Comparison of ENCODE assay signal across 16 cellular contexts in the genomic region with DNA sequence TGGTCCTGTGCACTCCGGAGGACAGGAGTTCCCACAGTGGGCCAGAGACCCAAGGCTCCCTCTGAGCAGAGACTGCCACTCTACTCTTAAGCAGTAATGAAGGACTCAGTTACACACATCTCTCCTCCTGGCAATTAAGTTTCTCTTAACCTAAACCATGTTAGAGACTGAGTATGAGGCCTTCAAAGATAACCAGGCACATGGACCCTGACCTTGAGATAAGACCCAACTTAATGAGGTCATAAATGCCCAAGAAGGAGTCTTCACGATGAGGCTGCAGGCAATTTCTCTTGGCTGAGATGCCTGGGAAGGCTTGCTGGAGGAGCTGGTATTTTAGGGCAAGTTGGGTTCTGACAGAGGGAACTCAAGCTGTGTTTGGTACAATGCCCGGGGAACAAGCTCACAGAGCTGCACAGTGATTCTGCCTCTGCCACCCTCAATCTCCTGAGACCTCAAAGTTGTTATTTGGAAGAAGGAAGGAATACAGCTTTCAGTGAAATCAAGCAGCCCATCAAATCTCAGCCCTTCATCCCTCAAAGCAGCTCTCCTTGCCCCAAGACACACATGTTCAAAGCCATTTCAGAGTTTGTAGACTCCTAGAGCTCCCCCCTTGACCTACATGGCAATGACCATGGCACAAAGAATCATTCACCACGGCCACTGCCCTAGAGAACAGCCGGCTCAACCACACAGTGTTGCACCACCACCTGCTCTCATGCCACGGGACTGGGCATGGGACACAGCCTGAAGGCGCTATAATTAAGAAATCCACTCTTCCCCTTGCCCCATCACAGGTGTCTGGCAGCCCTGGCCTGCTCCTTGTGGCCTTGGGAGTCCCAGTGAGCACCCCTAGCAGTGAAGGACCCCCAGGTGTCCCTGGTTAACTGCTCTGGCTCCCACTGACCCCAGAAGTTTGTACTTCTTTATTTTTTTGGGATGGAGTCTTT. TPM values are rescaled to one million over a fixed set of nuclear protein-coding genes. Genes with fewer than 3 reads are reported as not detected.
DNase-seq lines count a peak whose midpoint lies in the region; ATAC-seq and TF ChIP-seq lines count a peak whose summit lies in the region.
"Had no signal": no experiment of that assay in that cellular context is flagged by ENCODE, and none has a peak within 500 bp of the region (broad histone marks: within the 10 kb centered on the region; RNA-seq: fewer than 3 reads in every experiment).

No MANE protein-coding gene starts in this region.

- peaks cover 14% of the 10 kb centered on the region for H3K36me3 Mint-ChIP-seq in activated naive CD8-positive, alpha-beta T cell treated with anti-CD3 and anti-CD28 coated beads, Interleukin-2, amount 10 ng/mL, durations not matched to agents 7 days and 5 days
- peaks cover 21% of the 10 kb centered on the region for H3K36me3 Mint-ChIP-seq in activated naive CD8-positive, alpha-beta T cell treated with anti-CD3 and anti-CD28 coated beads for 36 hours

- no peak for ATAC-seq in activated naive CD8-positive, alpha-beta T cell treated with anti-CD3 and anti-CD28 coated beads, Interleukin-2, amount 10 ng/mL, durations not matched to agents 7 days and 5 days (ENCODE audit: low read depth)
- ATAC-seq in upper lobe of right lung, result peak; percentile 76

- H3K4me1 Mint-ChIP-seq in activated naive CD8-positive, alpha-beta T cell treated with anti-CD3 and anti-CD28 coated beads, Interleukin-2, amount 10 ng/mL, durations not matched to agents 7 days and 5 days, result peaks cover 48% of the 10 kb centered on the region
- peaks cover 33% of the 10 kb centered on the region for H3K4me1 Mint-ChIP-seq in activated naive CD8-positive, alpha-beta T cell treated with anti-CD3 and anti-CD28 coated beads for 36 hours

- H3K9me2 ChIP-seq in hepatocyte (replicated peaks; ENCODE audit: insufficient read depth), result no peaks in the 10 kb centered on the region

- DNase-seq in activated naive CD8-positive, alpha-beta T cell treated with anti-CD3 and anti-CD28 coated beads, Interleukin-2, amount 10 ng/mL, durations not matched to agents 7 days and 5 days, result no peak
- DNase-seq in activated naive CD8-positive, alpha-beta T cell treated with anti-CD3 and anti-CD28 coated beads for 36 hours, result no peak
- DNase-seq in SK-N-MC (ENCODE audit: low read depth, low spot score) (no peak), hepatocyte (ENCODE audit: low spot score) (no peak), upper lobe of right lung (peak; percentile 86), iPS-NIHi7 (ENCODE audit: extremely low spot score) (no peak), NCI-H69 (lab: John Stamatoyannopoulos, UW) (no peak), transverse colon (no peak)
- DNase-seq: activated CD4-positive, alpha-beta T cell treated with anti-CD3 and anti-CD28 coated beads, Interleukin-2, amount 50 U/mL, for 48 hours; activated effector memory CD4-positive, alpha-beta T cell treated with anti-CD3 and anti-CD28 coated beads, Interleukin-2, amount 50 U/mL, for 16 hours; hippocampal formation; KG1; NCI-H1436 treated with DMSO at 0.1 percent for 48 hours; Right ventricle myocardium superior; stimulated activated naive CD4-positive, alpha-beta T cell treated with Interleukin-2 at 50 U/mL for 16 hours had no signal

- peak overlapping the region; percentile 73 for H3K27ac Mint-ChIP-seq in activated naive CD8-positive, alpha-beta T cell treated with anti-CD3 and anti-CD28 coated beads, Interleukin-2, amount 10 ng/mL, durations not matched to agents 7 days and 5 days
- no peak overlapping the region for H3K27ac Mint-ChIP-seq in activated naive CD8-positive, alpha-beta T cell treated with anti-CD3 and anti-CD28 coated beads for 36 hours

- intact Hi-C loops in upper lobe of right lung (cut with DNase I) (no loop called here), transverse colon (cut with DNase I; ENCODE audit: low total_unique reads) (no loop called here)

- H3K4me2 ChIP-seq in hepatocyte, result no peak overlapping the region

- no peaks in the 10 kb centered on the region for H4K20me1 ChIP-seq in hepatocyte (ENCODE audit: insufficient read depth, poor library complexity, severe bottlenecking)

- H3K4me3 Mint-ChIP-seq in activated naive CD8-positive, alpha-beta T cell treated with anti-CD3 and anti-CD28 coated beads, Interleukin-2, amount 10 ng/mL, durations not matched to agents 7 days and 5 days, result no peak overlapping the region
- H3K4me3 Mint-ChIP-seq in activated naive CD8-positive, alpha-beta T cell treated with anti-CD3 and anti-CD28 coated beads for 36 hours, result no peak overlapping the region

- in situ Hi-C loops in transverse colon (cut with MboI; ENCODE audit: low pct_ligation_motif_present in 1 of 4, low pct_unique_long_range_greater_than_20kb in 1 of 4, low sequenced_read_pairs in 3 of 4), result no loop called here

- H3K36me3 ChIP-seq in SK-N-MC (ENCODE audit: insufficient read depth, low read length) (peaks cover 39% of the 10 kb centered on the region), hepatocyte (replicated peaks; ENCODE audit: insufficient read depth, low read depth) (no peaks in the 10 kb centered on the region), upper lobe of right lung (peaks cover 66% of the 10 kb centered on the region), transverse colon (peaks cover 0 to 39% (median 16%) of the 10 kb centered on the region in 4 donors)

- peaks cover 27% of the 10 kb centered on the region for H3K79me2 ChIP-seq in hepatocyte

- POLR2A ChIA-PET in activated naive CD8-positive, alpha-beta T cell treated with anti-CD3 and anti-CD28 coated beads, Interleukin-2, amount 10 ng/mL, durations not matched to agents 7 days and 5 days (lab: Charles Lee), result interaction anchor here (2.0 kb wide), 1 partner anchor 17 kb away, joined by 10 read pairs; a partner anchor contains a TSS

- peak overlapping the region; percentile 54 for H3K4me3 ChIP-seq in SK-N-MC
- H3K4me3 ChIP-seq in hepatocyte, result no peak overlapping the region
- no peak overlapping the region for H3K4me3 ChIP-seq in upper lobe of right lung
- no peak overlapping the region for H3K4me3 ChIP-seq in transverse colon
- H3K4me3 ChIP-seq: vagina had no signal

- TF ChIP-seq CTCF in hepatocyte (IDR thresholded peaks at IDR 0.05; ENCODE audit: poor library complexity) (no peak), upper lobe of right lung (IDR thresholded peaks at IDR 0.05) (no peak), transverse colon (IDR thresholded peaks at IDR 0.05) (no peak)

- H3K4me1 ChIP-seq in hepatocyte (ENCODE audit: insufficient read depth) (peaks cover 11% of the 10 kb centered on the region), upper lobe of right lung (peaks cover 4% of the 10 kb centered on the region), transverse colon (peaks cover 0 to 5% (median 2%) of the 10 kb centered on the region in 4 donors)

- peak overlapping the region; percentile 53 for H3K9ac ChIP-seq in SK-N-MC (ENCODE audit: insufficient read length)

- H3K27me3 ChIP-seq in hepatocyte, result no peaks in the 10 kb centered on the region
- no peaks in the 10 kb centered on the region for H3K27me3 ChIP-seq in upper lobe of right lung
- H3K27me3 ChIP-seq in transverse colon, result no peaks in the 10 kb centered on the region
- H3K27me3 ChIP-seq: vagina had no signal

- H3K9me3 ChIP-seq in SK-N-MC (ENCODE audit: low read depth, low read length) (no peaks in the 10 kb centered on the region), hepatocyte (ENCODE audit: low read depth) (no peaks in the 10 kb centered on the region), upper lobe of right lung (no peaks in the 10 kb centered on the region), transverse colon (no peaks in the 10 kb centered on the region)
- H3K9me3 ChIP-seq: vagina had no signal

- no peaks in the 10 kb centered on the region for H3K9me3 Mint-ChIP-seq in activated naive CD8-positive, alpha-beta T cell treated with anti-CD3 and anti-CD28 coated beads, Interleukin-2, amount 10 ng/mL, durations not matched to agents 7 days and 5 days
- H3K9me3 Mint-ChIP-seq in activated naive CD8-positive, alpha-beta T cell treated with anti-CD3 and anti-CD28 coated beads for 36 hours, result no peaks in the 10 kb centered on the region

- no peak for TF ChIP-seq EP300 in transverse colon (IDR thresholded peaks at IDR 0.05; ENCODE audit: low read depth)

- WGBS in hepatocyte (ENCODE audit: low lambda C conversion rate, missing lambda C conversion rate), result 71% methylated on average over 7 of the region's 7 CpGs
- 65% methylated on average over 7 of the region's 7 CpGs; no CpG with 5 or more reads in 1 of the 2 donors for WGBS in transverse colon (ENCODE audit: low coverage in 1 of 2), 2 donors

- TF ChIP-seq POLR2A in transverse colon (IDR thresholded peaks at IDR 0.05), result no peak

- peak overlapping the region; percentile 95 for H3K27ac ChIP-seq in SK-N-MC
- peak overlapping the region; percentile 82 for H3K27ac ChIP-seq in hepatocyte
- peak overlapping the region; percentile 42 for H3K27ac ChIP-seq in upper lobe of right lung
- H3K27ac ChIP-seq in transverse colon, result no peak overlapping the region
- H3K27ac ChIP-seq: vagina had no signal

- no peak overlapping the region for H2AFZ ChIP-seq in hepatocyte

- no peaks in the 10 kb centered on the region for H3K27me3 Mint-ChIP-seq in activated naive CD8-positive, alpha-beta T cell treated with anti-CD3 and anti-CD28 coated beads, Interleukin-2, amount 10 ng/mL, durations not matched to agents 7 days and 5 days
- H3K27me3 Mint-ChIP-seq in activated naive CD8-positive, alpha-beta T cell treated with anti-CD3 and anti-CD28 coated beads for 36 hours, result no peaks in the 10 kb centered on the region

RNA-seq across cellular contexts. Expression of a gene that starts 7.1 kb away (rescaled TPM):
- total RNA-seq in activated naive CD8-positive, alpha-beta T cell treated with anti-CD3 and anti-CD28 coated beads, Interleukin-2, amount 10 ng/mL, durations not matched to agents 7 days and 5 days, result 10 to 100 TPM; 32.5 to 36.4 TPM
- total RNA-seq in activated naive CD8-positive, alpha-beta T cell treated with anti-CD3 and anti-CD28 coated beads for 36 hours, result 10 to 100 TPM; 32.0 to 32.4 TPM
- 23.0 and 26.0 TPM in 2 replicates for total RNA-seq in hepatocyte
- polyA plus RNA-seq in hepatocyte, result 39.0 and 46.8 TPM in 2 replicates
- total RNA-seq in upper lobe of right lung, result 77.1 TPM
- 100 to 1,000 TPM in 1 of 4 donors, 10 to 100 TPM in 3; 16.5 to 131 (median 32.7) TPM for total RNA-seq in transverse colon

RNA-seq across cellular contexts. Expression of a gene that starts 15.9 kb away (rescaled TPM):
- total RNA-seq in activated naive CD8-positive, alpha-beta T cell treated with anti-CD3 and anti-CD28 coated beads, Interleukin-2, amount 10 ng/mL, durations not matched to agents 7 days and 5 days, result 10 to 100 TPM; 58.2 to 61.5 TPM
- 10 to 100 TPM; 35.2 to 35.9 TPM for total RNA-seq in activated naive CD8-positive, alpha-beta T cell treated with anti-CD3 and anti-CD28 coated beads for 36 hours
- 97.2 and 105 TPM in 2 replicates for total RNA-seq in hepatocyte
- 165 and 213 TPM in 2 replicates for polyA plus RNA-seq in hepatocyte
- total RNA-seq in upper lobe of right lung, result 55.2 TPM
- 10 to 100 TPM; 22.5 to 58.5 (median 46.5) TPM for total RNA-seq in transverse colon

RNA-seq across cellular contexts. Expression of a gene that starts 21.8 kb away (rescaled TPM):
- 1 to 10 TPM; 2.4 TPM for total RNA-seq in activated naive CD8-positive, alpha-beta T cell treated with anti-CD3 and anti-CD28 coated beads, Interleukin-2, amount 10 ng/mL, durations not matched to agents 7 days and 5 days
- total RNA-seq in activated naive CD8-positive, alpha-beta T cell treated with anti-CD3 and anti-CD28 coated beads for 36 hours, result under 1 TPM; 0.43 to 0.50 TPM
- 0.43 and 2.6 TPM in 2 replicates for total RNA-seq in hepatocyte
- polyA plus RNA-seq in hepatocyte, result 0.77 and 0.97 TPM in 2 replicates
- 0.96 TPM for total RNA-seq in upper lobe of right lung
- total RNA-seq in transverse colon, result under 1 TPM in 2 of 4 donors, not detected in 2; 0.14 to 0.32 TPM

RNA-seq across cellular contexts. Expression of a gene that starts 53.0 kb away (rescaled TPM):
- 10 to 100 TPM; 52.4 to 54.5 TPM for total RNA-seq in activated naive CD8-positive, alpha-beta T cell treated with anti-CD3 and anti-CD28 coated beads, Interleukin-2, amount 10 ng/mL, durations not matched to agents 7 days and 5 days
- 10 to 100 TPM; 67.7 to 69.6 TPM for total RNA-seq in activated naive CD8-positive, alpha-beta T cell treated with anti-CD3 and anti-CD28 coated beads for 36 hours
- 2.0 and 5.0 TPM in 2 replicates for total RNA-seq in hepatocyte
- 4.9 and 5.9 TPM in 2 replicates for polyA plus RNA-seq in hepatocyte
- 0.98 TPM for total RNA-seq in upper lobe of right lung
- 10 to 100 TPM in 1 of 4 donors, 1 to 10 TPM in 3; 1.1 to 31.6 (median 1.8) TPM for total RNA-seq in transverse colon

RNA-seq across cellular contexts. Expression of a gene that starts 58.9 kb away (rescaled TPM):
- total RNA-seq in activated naive CD8-positive, alpha-beta T cell treated with anti-CD3 and anti-CD28 coated beads, Interleukin-2, amount 10 ng/mL, durations not matched to agents 7 days and 5 days, result 10 to 100 TPM; 30.1 to 31.7 TPM
- 10 to 100 TPM; 20.1 to 20.8 TPM for total RNA-seq in activated naive CD8-positive, alpha-beta T cell treated with anti-CD3 and anti-CD28 coated beads for 36 hours
- 25.6 and 26.4 TPM in 2 replicates for total RNA-seq in hepatocyte
- 23.8 and 25.4 TPM in 2 replicates for polyA plus RNA-seq in hepatocyte
- total RNA-seq in upper lobe of right lung, result 26.7 TPM
- total RNA-seq in transverse colon, result 10 to 100 TPM; 61.2 to 91.6 (median 69.9) TPM

Comparison
In these comparisons a context has a peak if more than half of its experiments do, and no peak if none do; other contexts are left out.
1. H3K27ac ChIP-seq: peak in SK-N-MC (single experiment), hepatocyte (single experiment) and upper lobe of right lung (single experiment); none in transverse colon (0 of 4).